In the genomic region with DNA sequence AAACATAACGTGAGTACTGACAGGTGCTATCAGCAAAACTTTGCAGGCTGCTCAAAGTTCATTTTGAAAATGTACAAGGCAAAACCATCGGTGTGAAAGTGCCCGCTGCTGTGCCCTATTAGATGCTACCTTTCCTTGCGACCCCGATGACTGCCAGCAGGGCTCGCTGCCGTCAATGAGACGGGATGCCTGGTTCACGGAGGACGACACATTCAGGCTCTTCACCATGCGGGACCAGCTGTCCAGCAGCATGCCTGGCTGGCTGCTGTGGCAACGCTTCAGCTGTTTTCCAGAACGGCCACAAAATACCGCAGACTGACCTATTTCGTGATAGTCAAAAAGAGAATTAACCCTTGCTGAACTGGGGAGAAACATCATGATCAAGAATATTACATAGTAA, we compare ENCODE assay signal across 10 cellular contexts.
DNase-seq lines count a peak whose midpoint lies in the region; ATAC-seq and TF ChIP-seq lines count a peak whose summit lies in the region.
"Had no signal": no experiment of that assay in that cellular context is flagged by ENCODE, and none has a peak within 500 bp of the region (broad histone marks: within the 10 kb centered on the region; RNA-seq: fewer than 3 reads in every experiment).

No MANE protein-coding gene starts in this region.

- peak overlapping the region in 1 of 3 experiments; percentile 37 for H3K4me3 Mint-ChIP-seq in nephron
- H3K4me3 Mint-ChIP-seq: activated T-helper 1 cell treated with anti-CD3 and anti-CD28 coated beads, Interleukin-12 subunit alpha, Interleukin-12 subunit beta, Interleukin-2, Interleukin-4 antibody, amounts not matched to agents 30 ng/mL and 10 ng/mL and 1 ng/mL, durations not matched to agents 14 hours and 24 hours and 36 hours had no signal

- H4K20me1 ChIP-seq in fibroblast of lung (ENCODE audit: control insufficient read depth, extremely low read depth, insufficient read depth, low read length) = no peaks in the 10 kb centered on the region

- H3K27me3 Mint-ChIP-seq in nephron (ENCODE audit: low read depth) = no peaks in the 10 kb centered on the region

- H3K4me1 Mint-ChIP-seq in nephron = peaks cover 21% of the 10 kb centered on the region

- no peak overlapping the region for H3K4me2 ChIP-seq in fibroblast of lung (ENCODE audit: extremely low read depth, insufficient read depth, low read length)

- H3K27ac ChIP-seq in fibroblast of lung (ENCODE audit: insufficient read depth, low read length) = no peak overlapping the region

- peak; percentile 94 for DNase-seq in AG08395 (ENCODE audit: low spot score)
- peak; percentile 83 to 91 for DNase-seq in NCI-H524 (lab: John Stamatoyannopoulos, UW)
- peak; percentile 84 to 85 for DNase-seq in fibroblast of lung (ENCODE audit: low read depth in 2 of 2)
- no peak for DNase-seq in activated naive CD4-positive, alpha-beta T cell treated with anti-CD3 and anti-CD28 coated beads, Interleukin-2, amount 50 U/mL, for 16 hours
- no peak for DNase-seq in NCI-H2081 treated with DMSO at 0.1 percent for 48 hours (lab: John Stamatoyannopoulos, UW)
- DNase-seq: NCI-H774 had no signal

- H3K4me1 ChIP-seq in fibroblast of lung (ENCODE audit: control insufficient read depth, extremely low read depth, insufficient read depth, low read length) = no peaks in the 10 kb centered on the region

- peak overlapping the region in 1 of 4 experiments; percentile 11 for H3K4me3 ChIP-seq in fibroblast of lung (replicated peaks in 1 of 4; ENCODE audit: control extremely low read depth in 1 of 4, insufficient read depth in 1 of 4, low read depth in 3 of 4, low read length in 4 of 4)

- H3K27me3 ChIP-seq in fibroblast of lung (ENCODE audit: control insufficient read depth, insufficient read depth, low read length) = no peaks in the 10 kb centered on the region

- peaks cover 2% of the 10 kb centered on the region for H3K9me3 Mint-ChIP-seq in nephron
- H3K9me3 Mint-ChIP-seq: activated T-helper 1 cell treated with anti-CD3 and anti-CD28 coated beads, Interleukin-12 subunit alpha, Interleukin-12 subunit beta, Interleukin-2, Interleukin-4 antibody, amounts not matched to agents 30 ng/mL and 10 ng/mL and 1 ng/mL, durations not matched to agents 14 hours and 24 hours and 36 hours had no signal

- no peak overlapping the region for H3K9ac ChIP-seq in fibroblast of lung (ENCODE audit: insufficient read depth, low read length)

- peaks cover 6% of the 10 kb centered on the region for H3K36me3 ChIP-seq in fibroblast of lung (ENCODE audit: control insufficient read depth, insufficient read depth, low read length)

- TF ChIP-seq CTCF in fibroblast of lung (conservative IDR thresholded peaks at IDR 0.05 in 1 of 2, IDR thresholded peaks at IDR 0.05 in 1 of 2; ENCODE audit: low read depth in 1 of 2, low read length in 2 of 2) (peak; percentile 56 to 77), nephron (IDR thresholded peaks at IDR 0.05; ENCODE audit: unreplicated experiment in 3 of 3) (peak; percentile 51 to 64 (median 54))

- no peaks in the 10 kb centered on the region for H3K9me3 ChIP-seq in fibroblast of lung (ENCODE audit: control insufficient read depth, insufficient read depth, low read depth, low read length)

- H3K79me2 ChIP-seq in fibroblast of lung (ENCODE audit: control insufficient read depth, insufficient read depth, low read length) = no peaks in the 10 kb centered on the region

- no peak for ATAC-seq in GM18868 (IDR thresholded peaks at IDR 0.05; ENCODE audit: unreplicated experiment)
- no peak for ATAC-seq in HG03039 (IDR thresholded peaks at IDR 0.05; ENCODE audit: unreplicated experiment)

- peaks cover 64% of the 10 kb centered on the region for H3K36me3 Mint-ChIP-seq in nephron (ENCODE audit: low read depth)

- H2AFZ ChIP-seq in fibroblast of lung (ENCODE audit: low read length) = no peak overlapping the region

- peak overlapping the region; percentile 40 to 73 (median 49) for H3K27ac Mint-ChIP-seq in nephron
- H3K27ac Mint-ChIP-seq: activated T-helper 1 cell treated with anti-CD3 and anti-CD28 coated beads, Interleukin-12 subunit alpha, Interleukin-12 subunit beta, Interleukin-2, Interleukin-4 antibody, amounts not matched to agents 30 ng/mL and 10 ng/mL and 1 ng/mL, durations not matched to agents 14 hours and 24 hours and 36 hours had no signal

Comparison
In these comparisons a context has a peak if more than half of its experiments do, and no peak if none do; other contexts are left out.
1. DNase-seq: peak in AG08395 (single experiment), NCI-H524 (2 of 2) and fibroblast of lung (2 of 2); none in activated naive CD4-positive, alpha-beta T cell treated with anti-CD3 and anti-CD28 coated beads, Interleukin-2, amount 50 U/mL, for 16 hours (single experiment) and NCI-H2081 treated with DMSO at 0.1 percent for 48 hours (single experiment).